9 cellular contexts compared by ENCODE assay signal in genomic region chr16:31714899-31715504, GRCh38.
DNase-seq lines count a peak whose midpoint lies in the region; ATAC-seq and TF ChIP-seq lines count a peak whose summit lies in the region.
"Had no signal": no experiment of that assay in that cellular context is flagged by ENCODE, and none has a peak within 500 bp of the region (broad histone marks: within the 10 kb centered on the region; RNA-seq: fewer than 3 reads in every experiment).

No MANE protein-coding gene starts in this region.

- H3K27me3 ChIP-seq in GM06990 (replicated peaks; ENCODE audit: control insufficient read depth, insufficient read depth, low read length): no peaks in the 10 kb centered on the region
- H3K27me3 ChIP-seq: MG63, SJCRH30 had no signal

- peak overlapping the region; percentile 97 for H3K4me3 ChIP-seq in GM06990 (replicated peaks; ENCODE audit: low read depth, low read length)

- peaks cover 2% of the 10 kb centered on the region for H3K36me3 Mint-ChIP-seq in IgD-negative memory B cell
- H3K36me3 Mint-ChIP-seq in brain: peaks cover 60% of the 10 kb centered on the region
- peaks cover 60% of the 10 kb centered on the region for H3K36me3 Mint-ChIP-seq in nephron progenitor cell (ENCODE audit: low read depth)

- H3K27ac Mint-ChIP-seq in IgD-negative memory B cell (peak overlapping the region in 2 of 3 donors; percentile 54 to 100), brain (peak overlapping the region; percentile 94 to 100 (median 100)), nephron progenitor cell (peak overlapping the region; percentile 36)

- H3K4me1 Mint-ChIP-seq in IgD-negative memory B cell (peaks cover 24 to 41% (median 32%) of the 10 kb centered on the region in 3 donors), brain (peaks cover 35% of the 10 kb centered on the region), nephron progenitor cell (peaks cover 19% of the 10 kb centered on the region)

- no peak for ATAC-seq in GM19467 (IDR thresholded peaks at IDR 0.05; ENCODE audit: unreplicated experiment)
- ATAC-seq in HG03521 (IDR thresholded peaks at IDR 0.05; ENCODE audit: unreplicated experiment): no peak

- no peak for DNase-seq in GM06990 (ENCODE audit: extremely low read depth, insufficient read length)
- DNase-seq in nephron progenitor cell: no peak
- DNase-seq in effector CD4-positive, alpha-beta T cell: no peak
- DNase-seq: MG63 had no signal

- H3K36me3 ChIP-seq in GM06990 (ENCODE audit: control insufficient read depth, insufficient read depth, low read length): peaks cover 14% of the 10 kb centered on the region

- TF ChIP-seq CTCF in GM06990 (IDR thresholded peaks at IDR 0.05; ENCODE audit: insufficient read depth, low read length, poor library complexity, severe bottlenecking): no peak
- TF ChIP-seq CTCF in brain (conservative IDR thresholded peaks at IDR 0.05): no peak
- TF ChIP-seq CTCF in nephron progenitor cell (IDR thresholded peaks at IDR 0.05): no peak

- H3K9me3 Mint-ChIP-seq in IgD-negative memory B cell: no peaks in the 10 kb centered on the region
- H3K9me3 Mint-ChIP-seq in brain: peaks cover 3 to 30% (median 12%) of the 10 kb centered on the region in 5 experiments
- H3K9me3 Mint-ChIP-seq in nephron progenitor cell: peaks cover 54% of the 10 kb centered on the region

- H3K27me3 Mint-ChIP-seq in IgD-negative memory B cell (no peaks in the 10 kb centered on the region), brain (peaks cover 9% of the 10 kb centered on the region), nephron progenitor cell (ENCODE audit: low read depth, poor library complexity) (peaks cover 3% of the 10 kb centered on the region)

- peak overlapping the region; percentile 99 to 100 (median 100) for H3K4me3 Mint-ChIP-seq in IgD-negative memory B cell
- H3K4me3 Mint-ChIP-seq in brain: peak overlapping the region; percentile 100
- peak overlapping the region; percentile 100 for H3K4me3 Mint-ChIP-seq in nephron progenitor cell

Comparison
In these comparisons a context has a peak if more than half of its experiments do, and no peak if none do; other contexts are left out.
1. H3K27ac Mint-ChIP-seq: peak in every context shown above with its lines; median percentile 100 in brain; 77 in IgD-negative memory B cell; 36 in nephron progenitor cell.